9 cellular contexts compared by ENCODE assay signal in genomic region chr18:35661483-35662146, GRCh38.
A peak's percentile ranks its signal among the peaks of the same experiment; 100 is the strongest.
DNase-seq lines count a peak whose midpoint lies in the region; ATAC-seq and TF ChIP-seq lines count a peak whose summit lies in the region.
"Had no signal": no experiment of that assay in that cellular context is flagged by ENCODE, and none has a peak within 500 bp of the region (broad histone marks: within the 10 kb centered on the region; RNA-seq: fewer than 3 reads in every experiment).

No MANE protein-coding gene starts in this region.

- peak; percentile 52 for DNase-seq in DMS53 (lab: John Stamatoyannopoulos, UW)
- DNase-seq in HT-29 (ENCODE audit: low spot score) = peak; percentile 2
- peak; percentile 41 for DNase-seq in SK-MEL-5 (ENCODE audit: low read depth, low spot score)
- DNase-seq in left kidney (ENCODE audit: low read depth, low spot score) = peak; percentile 21
- DNase-seq in activated gamma-delta T cell (lab: John Stamatoyannopoulos, UW) = no peak
- DNase-seq in mesothelial cell of epicardium (ENCODE audit: low spot score in 2 of 2, unreplicated experiment in 2 of 2) = no peak
- DNase-seq: HCEC 1CT had no signal

- peaks cover 8% of the 10 kb centered on the region for H3K9me3 Mint-ChIP-seq in mesothelial cell of epicardium

- no peaks in the 10 kb centered on the region for H3K4me1 Mint-ChIP-seq in mesothelial cell of epicardium

- no peak for TF ChIP-seq CTCF in mesothelial cell of epicardium (IDR thresholded peaks at IDR 0.05; ENCODE audit: unreplicated experiment)

- no peaks in the 10 kb centered on the region for H3K27me3 Mint-ChIP-seq in mesothelial cell of epicardium (ENCODE audit: low read depth)

- no peak overlapping the region for H3K27ac Mint-ChIP-seq in mesothelial cell of epicardium

- ATAC-seq in GM18909 (IDR thresholded peaks at IDR 0.05; ENCODE audit: poor library complexity, unreplicated experiment) = no peak
- no peak for ATAC-seq in GM19324 (IDR thresholded peaks at IDR 0.05; ENCODE audit: low FRiP score, unreplicated experiment)

- in situ Hi-C loops in SK-MEL-5 (cut with HindIII; ENCODE audit: low pct_unique_long_range_greater_than_20kb, low sequenced_read_pairs) = no loop called here

- no peak overlapping the region for H3K4me3 Mint-ChIP-seq in mesothelial cell of epicardium

- peaks cover 26% of the 10 kb centered on the region for H3K36me3 Mint-ChIP-seq in mesothelial cell of epicardium

Comparison
In these comparisons a context has a peak if more than half of its experiments do, and no peak if none do; other contexts are left out.
1. DNase-seq: peak in DMS53 (single experiment), HT-29 (single experiment), SK-MEL-5 (single experiment) and left kidney (single experiment); none in activated gamma-delta T cell (single experiment) and mesothelial cell of epicardium (0 of 2).